Comparison of ENCODE assay signal across 10 cellular contexts in genomic region chr5:429453-430188, GRCh38. TPM values are rescaled to one million over a fixed set of nuclear protein-coding genes. Genes with fewer than 3 reads are reported as not detected.
A peak's percentile ranks its signal among the peaks of the same experiment; 100 is the strongest.
DNase-seq lines count a peak whose midpoint lies in the region; ATAC-seq and TF ChIP-seq lines count a peak whose summit lies in the region.
"Had no signal": no experiment of that assay in that cellular context is flagged by ENCODE, and none has a peak within 500 bp of the region (broad histone marks: within the 10 kb centered on the region; RNA-seq: fewer than 3 reads in every experiment).

No MANE protein-coding gene starts in this region.

- peaks cover 6% of the 10 kb centered on the region for H3K79me2 ChIP-seq in osteoblast (ENCODE audit: insufficient read depth, low read length)

- no peaks in the 10 kb centered on the region for H4K20me1 ChIP-seq in BLaER1
- H4K20me1 ChIP-seq in osteoblast (ENCODE audit: insufficient read depth, low read length) = no peaks in the 10 kb centered on the region

- peak; percentile 70 for ATAC-seq in esophagus mucosa

- H3K36me3 ChIP-seq in BLaER1 (no peaks in the 10 kb centered on the region), osteoblast (ENCODE audit: insufficient read depth, low read length) (peaks cover 85% of the 10 kb centered on the region)

- no peaks in the 10 kb centered on the region for H3K9me3 ChIP-seq in BLaER1
- H3K9me3 ChIP-seq in osteoblast (ENCODE audit: low read depth, low read length) = no peaks in the 10 kb centered on the region

- DNase-seq in HL-60 (ENCODE audit: low read depth in 1 of 2, low spot score in 1 of 2) (no peak), osteoblast (ENCODE audit: insufficient read length, low spot score, missing footprints) (peak; percentile 97), HUDEP-2 (lab: John Stamatoyannopoulos, UW; ENCODE audit: unreplicated experiment in 76 of 76) (no peak), pons (ENCODE audit: low spot score) (no peak), NCI-H187 (lab: John Stamatoyannopoulos, UW) (no peak)
- no peak for DNase-seq in activated CD4-positive, alpha-beta T cell treated with anti-CD3 and anti-CD28 coated beads for 1 hour
- DNase-seq: erythroblast, GF-D8 had no signal

- TF ChIP-seq CTCF in HL-60 (IDR thresholded peaks at IDR 0.05; ENCODE audit: insufficient read depth, low read length) (no peak), osteoblast (IDR thresholded peaks at IDR 0.05; ENCODE audit: extremely low read depth, low read depth, low read length) (no peak)

- H2AFZ ChIP-seq in osteoblast (ENCODE audit: low read length) = no peak overlapping the region

- H3K4me2 ChIP-seq in BLaER1 (peak overlapping the region; percentile 41; the same call in 1 of the 2 replicates), osteoblast (ENCODE audit: insufficient read depth, low read length) (no peak overlapping the region)

- H3K27ac ChIP-seq in BLaER1 = no peak overlapping the region
- H3K27ac ChIP-seq in HL-60 (replicated peaks) = 0 out of 2 replicates have a peak overlapping the region, but pooled peaks have one; percentile 11
- peak overlapping the region; percentile 79 for H3K27ac ChIP-seq in osteoblast (ENCODE audit: low read depth, low read length)

- H3K4me1 ChIP-seq in BLaER1 (peaks cover 59% of the 10 kb centered on the region), osteoblast (ENCODE audit: insufficient read depth, low read length) (peaks cover 13% of the 10 kb centered on the region)

- H3K4me3 ChIP-seq in BLaER1 = no peak overlapping the region
- H3K4me3 ChIP-seq in HL-60 (replicated peaks; ENCODE audit: insufficient read depth, low read length) = no peak overlapping the region
- H3K4me3 ChIP-seq in osteoblast (ENCODE audit: insufficient read depth, low read length) = no peak overlapping the region

- H3K27me3 ChIP-seq in BLaER1 (0 out of 2 replicates have a peak, but pooled peaks cover 3% of the 10 kb centered on the region), HL-60 (ENCODE audit: insufficient read depth, poor library complexity, severe bottlenecking) (no peaks in the 10 kb centered on the region), osteoblast (ENCODE audit: insufficient read depth, low read length) (no peaks in the 10 kb centered on the region)

- H3K9ac ChIP-seq in BLaER1 = no peak overlapping the region

RNA-seq across cellular contexts. Expression of gene EXOC3, which starts 13.4 kb away (rescaled TPM):
- total RNA-seq in esophagus mucosa (37.4 TPM), osteoblast (39.8 and 49.2 TPM in 2 replicates)
